13 cellular contexts compared by ENCODE assay signal in the genomic region with DNA sequence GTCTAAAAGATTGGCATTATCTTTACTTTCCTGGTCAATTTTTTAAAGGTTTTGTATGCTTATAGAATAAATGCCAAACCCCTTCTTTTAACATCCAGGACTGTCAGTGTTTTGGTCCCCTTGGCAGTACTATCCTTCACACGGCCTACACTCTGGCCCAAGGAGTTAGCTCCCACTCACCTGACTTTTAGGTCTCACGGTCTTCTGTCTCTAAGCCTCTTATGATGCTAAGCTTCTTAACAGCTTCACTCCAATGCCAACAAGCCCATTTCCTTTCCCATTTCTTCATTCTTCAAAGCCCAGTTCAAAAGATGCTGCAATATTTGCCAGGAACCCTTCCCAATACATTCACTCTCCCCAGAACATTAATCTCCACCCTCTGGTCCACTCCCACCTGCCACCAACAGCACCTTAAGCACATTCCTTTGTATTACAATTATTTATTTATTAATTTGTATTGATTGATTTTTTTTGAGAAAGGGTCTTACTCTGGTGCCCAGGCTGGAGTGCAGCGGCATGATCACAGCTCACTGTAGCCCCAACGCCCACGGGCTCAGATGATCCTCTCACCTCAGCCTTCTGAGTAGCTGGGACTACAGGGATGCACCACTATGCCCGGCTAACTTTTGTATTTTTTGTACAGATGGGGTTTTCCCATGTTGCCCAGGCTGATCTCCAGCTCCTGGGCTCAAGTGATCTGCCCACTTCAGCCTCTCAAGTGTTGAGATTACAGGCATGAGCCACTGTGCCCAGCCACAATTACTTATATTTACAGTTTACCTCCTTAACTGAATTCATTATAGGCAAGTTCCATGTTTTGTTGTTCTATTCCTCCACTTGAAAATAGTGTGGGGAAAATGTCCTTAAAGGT.
"Had no signal": no experiment of that assay in that cellular context is flagged by ENCODE, and none has a peak within 500 bp of the region (broad histone marks: within the 10 kb centered on the region; RNA-seq: fewer than 3 reads in every experiment).

No MANE protein-coding gene starts in this region.

- H3K36me3 ChIP-seq: colonic mucosa, gastrocnemius medialis had no signal

- ATAC-seq: gastrocnemius medialis, heart right ventricle, left lobe of liver had no signal

- DNase-seq: activated CD4-positive, alpha-beta T cell treated with anti-CD3 and anti-CD28 coated beads, Interleukin-2, amount 50 U/mL, for 1 hour; activated naive CD4-positive, alpha-beta T cell treated with anti-CD3 and anti-CD28 coated beads, Interleukin-2, amount 50 U/mL, for 16 hours; caudate nucleus; colonic mucosa; effector CD8-positive, alpha-beta T cell; gastrocnemius medialis; heart right ventricle; islet precursor cell; mesendoderm; tibial artery had no signal

- H3K4me3 ChIP-seq: colonic mucosa, gastrocnemius medialis, heart right ventricle, tibial artery had no signal

- H3K27ac ChIP-seq: colonic mucosa, epithelial cell of prostate, gastrocnemius medialis, heart right ventricle, tibial artery had no signal

- H3K27me3 ChIP-seq: colonic mucosa, gastrocnemius medialis, heart right ventricle, tibial artery had no signal

- H3K4me3 Mint-ChIP-seq: neural crest cell had no signal

- H3K9me3 Mint-ChIP-seq: neural crest cell had no signal

- H3K4me1 ChIP-seq: colonic mucosa, gastrocnemius medialis, heart right ventricle, tibial artery had no signal

- H3K4me1 Mint-ChIP-seq: neural crest cell had no signal

- H3K9me3 ChIP-seq: colonic mucosa, gastrocnemius medialis, heart right ventricle, tibial artery had no signal
